ENCODE assay signal across 8 cellular contexts in the genomic region with DNA sequence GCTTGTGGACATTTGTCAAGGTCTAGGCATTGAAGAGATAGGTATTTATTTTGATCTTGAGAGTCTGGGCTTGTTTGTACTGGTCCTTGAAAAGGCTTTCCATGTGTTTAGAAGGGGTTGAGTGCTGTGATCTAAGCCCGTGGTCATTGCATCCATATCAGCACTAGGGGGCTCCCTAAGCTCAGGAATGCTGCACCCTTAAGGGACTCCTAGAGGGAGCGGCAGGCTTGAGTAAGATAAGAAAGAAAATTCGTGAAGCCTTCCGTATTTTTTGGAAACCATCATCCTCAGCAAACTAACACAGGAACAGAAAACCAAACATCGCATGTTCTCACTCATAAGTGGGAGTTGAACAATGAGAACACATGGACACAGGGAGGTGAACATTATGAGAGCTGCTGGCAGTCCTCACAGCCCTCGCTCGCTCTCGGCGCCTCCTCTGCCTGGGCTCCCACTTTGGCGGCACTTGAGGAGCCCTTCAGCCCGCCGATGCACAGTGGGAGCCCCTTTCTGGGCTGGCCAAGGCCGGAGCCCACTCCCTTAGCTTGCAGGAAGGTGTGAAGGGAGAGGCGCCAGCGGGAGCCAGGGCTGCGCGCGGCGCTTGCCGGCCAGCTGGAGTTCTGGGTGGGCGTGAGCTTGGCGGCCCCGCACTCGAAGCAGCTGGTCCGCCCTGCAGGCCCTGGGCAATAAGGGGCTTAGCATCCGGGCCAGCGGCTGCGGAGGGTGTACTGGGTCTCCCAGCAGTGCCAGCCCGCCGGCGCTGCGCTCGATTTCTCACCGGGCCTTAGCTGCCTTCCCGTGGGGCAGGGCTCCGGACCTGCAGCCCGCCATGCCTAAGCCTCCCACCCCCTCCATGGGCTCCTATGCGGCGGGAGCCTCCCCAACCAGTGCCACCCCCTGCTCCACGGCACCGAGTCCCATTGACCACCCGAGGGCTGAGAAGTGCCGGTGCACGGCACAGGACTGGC.
A peak's percentile ranks its signal among the peaks of the same experiment; 100 is the strongest.
DNase-seq lines count a peak whose midpoint lies in the region; ATAC-seq, FAIRE-seq and TF ChIP-seq lines count a peak whose summit lies in the region.
"Not testable (repeated sequence)": the region's sequence is repeated elsewhere in the genome, so short reads cannot be mapped to it uniquely, and the experiment has no call there.

No MANE protein-coding gene starts in this region.

- not testable (repeated sequence) for H3K36me3 ChIP-seq in BE2C; GM23248 (ENCODE audit: low read depth); mucosa of descending colon (ENCODE audit: low read depth)

- H3K36me3 Mint-ChIP-seq in activated CD8-positive, alpha-beta T cell treated with anti-CD3 and anti-CD28 coated beads for 36 hours (ENCODE audit: low read depth), result not testable (repeated sequence)

- not testable (repeated sequence) for H3K4me3 Mint-ChIP-seq in activated CD8-positive, alpha-beta T cell treated with anti-CD3 and anti-CD28 coated beads for 36 hours

- H3K9me3 Mint-ChIP-seq in activated CD8-positive, alpha-beta T cell treated with anti-CD3 and anti-CD28 coated beads for 36 hours, result not testable (repeated sequence)

- H3K79me2 ChIP-seq in GM23248 (ENCODE audit: insufficient read depth), result not testable (repeated sequence)

- in situ Hi-C loops in GM23248 (cut with MboI), result not testable (repeated sequence)

- TF ChIP-seq POLR2A in GM12892 (IDR thresholded peaks at IDR 0.05; ENCODE audit: low read depth, low read length), result not testable (repeated sequence)

- H4K20me1 ChIP-seq in GM23248 (ENCODE audit: insufficient read depth), result not testable (repeated sequence)

- H3K27ac ChIP-seq in GM23248, result not testable (repeated sequence)

- H3K4me1 ChIP-seq in BE2C; GM23248 (ENCODE audit: insufficient read depth); mucosa of descending colon (ENCODE audit: low read depth): not testable (repeated sequence)

- ATAC-seq in activated CD8-positive, alpha-beta T cell treated with anti-CD3 and anti-CD28 coated beads for 36 hours, result not testable (repeated sequence)
- peak; percentile 57 for ATAC-seq in mucosa of descending colon

- not testable (repeated sequence) for H3K9me2 ChIP-seq in GM23248 (ENCODE audit: insufficient read depth)

- not testable (repeated sequence) for H3K27me3 ChIP-seq in BE2C; GM23248 (replicated peaks; ENCODE audit: insufficient read depth)

- H3K9me3 ChIP-seq in BE2C; GM23248 (ENCODE audit: low read depth); mucosa of descending colon: not testable (repeated sequence)

- WGBS in GM23248 (ENCODE audit: low coverage in 1 of 2, low lambda C conversion rate in 2 of 2, missing lambda C conversion rate in 2 of 2), 2 experiments, result 95 to 96% methylated on average over 15 to 34 of the region's 44 CpGs

- H3K4me3 ChIP-seq in BE2C (ENCODE audit: low read depth, low read length); GM23248; fibroblast of the aortic adventitia (ENCODE audit: low read depth, low read length); mucosa of descending colon: not testable (repeated sequence)

- peak; percentile 61 for DNase-seq in BE2C
- peak; percentile 2 for DNase-seq in GM12892 (ENCODE audit: insufficient read length)
- DNase-seq in GM23248, result peak; percentile 35
- peak; percentile 59 for DNase-seq in HT1080 (ENCODE audit: low read depth)
- peak; percentile 8 for DNase-seq in NOMO-1 treated with DMSO at 0.1 percent for 48 hours (lab: John Stamatoyannopoulos, UW; ENCODE audit: unreplicated experiment)
- DNase-seq in activated CD8-positive, alpha-beta T cell treated with anti-CD3 and anti-CD28 coated beads for 36 hours, result peak; percentile 3
- DNase-seq in fibroblast of the aortic adventitia (ENCODE audit: low read depth), result peak; percentile 15
- DNase-seq in mucosa of descending colon, result peak in 1 of 3 donors; percentile 7

- not testable (repeated sequence) for H3K4me1 Mint-ChIP-seq in activated CD8-positive, alpha-beta T cell treated with anti-CD3 and anti-CD28 coated beads for 36 hours (ENCODE audit: low read depth)

- FAIRE-seq in GM12892 (lab: Jason Lieb, UNC), result not testable (repeated sequence)

- CTCF ChIA-PET in activated CD8-positive, alpha-beta T cell treated with anti-CD3 and anti-CD28 coated beads for 36 hours (lab: Charles Lee), result not testable (repeated sequence)

- not testable (repeated sequence) for H2AFZ ChIP-seq in GM23248

- intact Hi-C loops in activated CD8-positive, alpha-beta T cell treated with anti-CD3 and anti-CD28 coated beads for 36 hours (cut with micrococcal nuclease); mucosa of descending colon (cut with DNase I, micrococcal nuclease): not testable (repeated sequence)

- POLR2A ChIA-PET in activated CD8-positive, alpha-beta T cell treated with anti-CD3 and anti-CD28 coated beads for 36 hours (lab: Charles Lee), result not testable (repeated sequence)

- not testable (repeated sequence) for H3K4me2 ChIP-seq in GM23248 (ENCODE audit: unreplicated experiment)

- H3F3A ChIP-seq in GM23248 (ENCODE audit: insufficient read depth), result not testable (repeated sequence)

- H3K27me3 Mint-ChIP-seq in activated CD8-positive, alpha-beta T cell treated with anti-CD3 and anti-CD28 coated beads for 36 hours, result not testable (repeated sequence)

- not testable (repeated sequence) for H3K9ac ChIP-seq in GM23248

- TF ChIP-seq CTCF in BE2C (IDR thresholded peaks at IDR 0.05; ENCODE audit: low read depth, low read length), result peak; percentile 86
- not testable (repeated sequence) for TF ChIP-seq CTCF in activated CD8-positive, alpha-beta T cell treated with anti-CD3 and anti-CD28 coated beads for 36 hours (IDR thresholded peaks at IDR 0.05); fibroblast of the aortic adventitia (IDR thresholded peaks at IDR 0.05; ENCODE audit: insufficient read depth, low read length); mucosa of descending colon (IDR thresholded peaks at IDR 0.05)

- not testable (repeated sequence) for H3K27ac Mint-ChIP-seq in activated CD8-positive, alpha-beta T cell treated with anti-CD3 and anti-CD28 coated beads for 36 hours
